In the genomic region with DNA sequence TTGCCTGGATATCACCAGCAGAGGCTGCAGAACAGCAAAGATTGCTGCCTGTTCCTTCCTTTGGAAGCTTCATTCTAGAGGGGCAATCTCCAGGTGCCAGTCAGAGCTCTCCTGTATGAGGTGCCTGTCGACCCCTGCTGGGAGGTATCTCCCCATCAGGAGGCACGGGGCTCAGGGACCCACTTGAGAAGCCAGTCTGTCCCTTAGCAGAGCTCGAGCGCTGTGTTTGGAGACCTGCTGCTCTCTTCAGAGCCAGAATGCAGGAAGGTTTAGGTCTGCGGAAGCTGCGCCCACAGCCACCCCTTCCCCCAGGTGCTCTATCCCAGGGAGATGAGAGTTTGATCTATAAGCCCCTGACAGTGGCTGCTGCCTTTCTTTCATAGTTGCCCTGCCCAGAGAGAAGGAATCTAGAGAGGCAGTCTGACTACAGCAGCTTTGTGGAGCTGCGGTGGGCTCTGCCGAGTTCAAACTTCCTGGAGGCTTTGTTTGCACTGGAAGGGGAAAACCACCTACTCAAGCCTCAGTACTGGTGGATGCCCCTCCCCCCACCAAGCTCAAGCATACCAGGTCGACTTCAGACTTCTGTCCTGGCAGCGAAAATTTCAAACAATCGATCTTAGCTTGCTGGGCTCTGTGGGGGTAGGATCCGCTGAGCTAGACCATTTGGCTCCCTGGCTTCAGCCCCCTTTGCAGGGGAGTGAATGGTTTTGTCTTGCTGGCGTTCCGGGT, we compare ENCODE assay signal across 12 cellular contexts. TPM values are rescaled to one million over a fixed set of nuclear protein-coding genes. Genes with fewer than 3 reads are reported as not detected.
DNase-seq lines count a peak whose midpoint lies in the region; ATAC-seq and TF ChIP-seq lines count a peak whose summit lies in the region.
"Had no signal": no experiment of that assay in that cellular context is flagged by ENCODE, and none has a peak within 500 bp of the region (broad histone marks: within the 10 kb centered on the region; RNA-seq: fewer than 3 reads in every experiment).

No MANE protein-coding gene starts in this region.

- intact Hi-C loops in left ventricle myocardium superior (cut with micrococcal nuclease): no loop called here
- intact Hi-C loops in cardiac septum (cut with DNase I): no loop called here

- peaks cover 15% of the 10 kb centered on the region for H3F3A ChIP-seq in smooth muscle cell (ENCODE audit: low read depth)

- H3K27me3 ChIP-seq in NT2/D1 (ENCODE audit: insufficient read depth, insufficient read length) (no peaks in the 10 kb centered on the region), smooth muscle cell (ENCODE audit: low read depth) (no peaks in the 10 kb centered on the region)

- H3K9ac ChIP-seq in NT2/D1 (ENCODE audit: insufficient read length, low read depth) (no peak overlapping the region), smooth muscle cell (ENCODE audit: low read depth) (no peak overlapping the region)

- peaks cover 41% of the 10 kb centered on the region for H3K79me2 ChIP-seq in smooth muscle cell (ENCODE audit: low read depth)

- H3K4me3 Mint-ChIP-seq in HFFc6: no peak overlapping the region

- peaks cover 4% of the 10 kb centered on the region for H3K9me3 Mint-ChIP-seq in HFFc6

- H4K20me1 ChIP-seq in smooth muscle cell (ENCODE audit: low read depth): peaks cover 95% of the 10 kb centered on the region

- TF ChIP-seq CTCF in smooth muscle cell (IDR thresholded peaks at IDR 0.05; ENCODE audit: borderline replicate concordance, insufficient read depth, poor library complexity, severe bottlenecking) (no peak), foreskin fibroblast (IDR thresholded peaks at IDR 0.05; ENCODE audit: low read depth, low read length) (no peak), HFFc6 (IDR thresholded peaks at IDR 0.05) (no peak)

- H3K4me1 ChIP-seq in NT2/D1 (ENCODE audit: insufficient read depth, insufficient read length) (no peaks in the 10 kb centered on the region), smooth muscle cell (ENCODE audit: low read depth) (peaks cover 12% of the 10 kb centered on the region)

- H2AFZ ChIP-seq in smooth muscle cell (ENCODE audit: low read depth): no peak overlapping the region

- no peaks in the 10 kb centered on the region; the same call in 1 of the 2 replicates for H3K27me3 Mint-ChIP-seq in HFFc6 (ENCODE audit: insufficient read depth)

- no peak overlapping the region for H3K27ac Mint-ChIP-seq in HFFc6

- 77% methylated on average over 14 of the region's 14 CpGs for WGBS in smooth muscle cell (ENCODE audit: low lambda C conversion rate)

- ATAC-seq in left ventricle myocardium superior: no peak

- H3K36me3 ChIP-seq in NT2/D1 (ENCODE audit: insufficient read depth, insufficient read length, low read length): no peaks in the 10 kb centered on the region
- peaks cover 6% of the 10 kb centered on the region for H3K36me3 ChIP-seq in smooth muscle cell (ENCODE audit: low read depth)

- H3K27ac ChIP-seq in smooth muscle cell (ENCODE audit: low read depth): peak overlapping the region; percentile 26
- H3K27ac ChIP-seq: 22Rv1 had no signal

- H3K4me3 ChIP-seq in NT2/D1 (ENCODE audit: insufficient read length, low read depth) (no peak overlapping the region), smooth muscle cell (no peak overlapping the region), foreskin fibroblast (ENCODE audit: low read depth in 1 of 2, low read length in 2 of 2) (no peak overlapping the region)

- no peaks in the 10 kb centered on the region for H3K4me1 Mint-ChIP-seq in HFFc6 (ENCODE audit: low read depth)

- DNase-seq in left ventricle myocardium superior (peak; percentile 3), cardiac septum (ENCODE audit: low spot score) (no peak), NT2/D1 (ENCODE audit: low read depth, low spot score) (peak; percentile 3), iPS DF 19.7 (ENCODE audit: low read depth, low spot score) (peak; percentile 9), smooth muscle cell (lab: John Stamatoyannopoulos, UW; ENCODE audit: unreplicated experiment) (no peak), SW 1271 (lab: John Stamatoyannopoulos, UW) (no peak), foreskin fibroblast (no peak), HFFc6 (no peak)
- DNase-seq: NCI-H1092 treated with DMSO at 0.1 percent for 48 hours, NCI-H1694, NCI-H446 had no signal

- no peak overlapping the region for H3K4me2 ChIP-seq in smooth muscle cell

- H3K9me3 ChIP-seq in NT2/D1 (ENCODE audit: insufficient read depth, low read length) (no peaks in the 10 kb centered on the region), smooth muscle cell (replicated peaks; ENCODE audit: low read depth) (no peaks in the 10 kb centered on the region)

- no peaks in the 10 kb centered on the region for H3K36me3 Mint-ChIP-seq in HFFc6 (ENCODE audit: low read depth)

RNA-seq across cellular contexts. Expression of a gene that starts 57.9 kb away (rescaled TPM):
- total RNA-seq in left ventricle myocardium superior (0.64 TPM), cardiac septum (1.4 TPM), smooth muscle cell (555 and 597 TPM in 2 replicates)
- polyA plus RNA-seq in smooth muscle cell: 198 and 325 TPM in 2 replicates
- under 1 TPM; 0.15 to 0.50 (median 0.20) TPM for total RNA-seq in HFFc6 (2021; fragmentation: NEBNext Ultra II Directional; extraction: Animal tissue kit (Norgen Biotek cat#: 25700))

Comparison
In these comparisons a context has a peak if more than half of its experiments do, and no peak if none do; other contexts are left out.
1. DNase-seq: peak in left ventricle myocardium superior (single experiment), NT2/D1 (single experiment) and iPS DF 19.7 (single experiment); none in cardiac septum (single experiment), smooth muscle cell (single experiment), SW 1271 (0 of 2), foreskin fibroblast (0 of 2) and HFFc6 (single experiment).
2. RNA of a gene that starts 57.9 kb away (total RNA-seq): 555 to 597 TPM in smooth muscle cell; 1.4 TPM in cardiac septum (single experiment), 0.64 TPM in left ventricle myocardium superior (single experiment) and 0.15 to 0.50 TPM in HFFc6; every median in the first group is over 100 times any median in the second.